32 cellular contexts compared by ENCODE assay signal in the genomic region with DNA sequence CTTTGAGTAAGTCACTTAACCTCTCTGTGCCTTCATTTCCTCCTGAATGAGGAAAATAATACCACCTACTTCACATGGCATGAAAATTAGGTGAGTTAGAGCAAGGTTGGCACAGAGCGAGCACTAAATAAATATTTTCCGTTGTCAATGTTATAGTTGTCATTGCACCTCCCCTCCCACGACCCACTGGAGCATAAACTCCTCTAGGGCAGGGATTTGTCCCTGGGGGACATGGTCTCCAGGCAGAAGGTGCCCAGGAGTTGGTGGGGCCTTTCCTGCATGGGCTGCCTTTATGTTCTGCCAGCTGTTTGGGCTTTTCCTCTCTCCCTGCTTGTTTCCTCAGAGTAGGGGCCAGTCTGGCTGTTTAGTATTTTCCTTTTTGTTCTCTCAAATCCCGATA. TPM values are rescaled to one million over a fixed set of nuclear protein-coding genes. Genes with fewer than 3 reads are reported as not detected.
"Had no signal": no experiment of that assay in that cellular context is flagged by ENCODE, and none has a peak within 500 bp of the region (broad histone marks: within the 10 kb centered on the region; RNA-seq: fewer than 3 reads in every experiment).

No MANE protein-coding gene starts in this region.

- H3K36me3 Mint-ChIP-seq: activated CD4-positive, alpha-beta memory T cell treated with anti-CD3 and anti-CD28 coated beads for 36 hours; activated naive CD4-positive, alpha-beta T cell treated with anti-CD3 and anti-CD28 coated beads, Interleukin-2, amount 50 U/mL, for 72 hours had no signal

- H3K9me3 ChIP-seq: adrenal gland, body of pancreas, breast epithelium had no signal

- H3K4me1 Mint-ChIP-seq: activated B cell treated with CpG ODN at 0.5 μM for 24 hours had no signal

- DNase-seq: activated B cell treated with CpG ODN at 0.5 μM for 24 hours; activated CD4-positive, alpha-beta memory T cell treated with anti-CD3 and anti-CD28 coated beads for 36 hours; activated CD4-positive, alpha-beta T cell treated with anti-CD3 and anti-CD28 coated beads for 4 hours; activated CD4-positive, alpha-beta T cell treated with anti-CD3 and anti-CD28 coated beads, Interleukin-2, amount 50 U/mL, for 1 hour; activated CD4-positive, CD25-positive, alpha-beta regulatory T cell treated with anti-CD3 and anti-CD28 coated beads, Interleukin-2, amount 50 U/mL, for 72 hours; activated CD8-positive, alpha-beta memory T cell treated with anti-CD3 and anti-CD28 coated beads, Interleukin-2, amount 50 U/mL, for 4 hours; activated gamma-delta T cell treated with Interleukin-2 at 50 U/mL for 16 hours; activated naive CD4-positive, alpha-beta T cell treated with anti-CD3 and anti-CD28 coated beads for 36 hours; activated T-cell treated with anti-CD3 and anti-CD28 coated beads for 4 hours; activated T-cell treated with anti-CD3 and anti-CD28 coated beads, Interleukin-2, amount 50 U/mL, for 4 hours; adrenal gland; body of pancreas; Karpas-422; NCI-H1105 treated with DMSO at 0.1 percent for 48 hours; NCI-H1436; NCI-H1694; NCI-H1930; NCI-H2081 treated with DMSO at 0.1 percent for 48 hours; NCI-H446; NCI-H510A treated with DMSO at 0.1 percent for 48 hours; Right ventricle myocardium superior; SW 1271; T-helper 1 cell; T-helper 2 cell; T-helper 9 cell had no signal

- H3K4me1 ChIP-seq: adrenal gland, body of pancreas, breast epithelium had no signal

- H3K27me3 ChIP-seq: adrenal gland, body of pancreas had no signal

- H3K27ac ChIP-seq: adrenal gland, body of pancreas, breast epithelium, VCaP had no signal

- ATAC-seq: activated naive CD4-positive, alpha-beta T cell treated with anti-CD3 and anti-CD28 coated beads, Interleukin-2, amount 50 U/mL, for 72 hours; activated T-cell treated with anti-CD3 and anti-CD28 coated beads, Interleukin-2, amount 50 U/mL, for 4 hours; body of pancreas had no signal

- H3K27ac Mint-ChIP-seq: activated B cell treated with CpG ODN at 0.5 μM for 24 hours; activated CD4-positive, alpha-beta memory T cell treated with anti-CD3 and anti-CD28 coated beads for 36 hours; activated naive CD4-positive, alpha-beta T cell treated with anti-CD3 and anti-CD28 coated beads for 36 hours; activated naive CD4-positive, alpha-beta T cell treated with anti-CD3 and anti-CD28 coated beads, Interleukin-2, amount 50 U/mL, for 72 hours; activated T-helper 1 cell treated with anti-CD3 and anti-CD28 coated beads, Interleukin-12 subunit alpha, Interleukin-12 subunit beta, Interleukin-2, Interleukin-4 antibody, amounts not matched to agents 30 ng/mL and 10 ng/mL and 1 ng/mL, durations not matched to agents 14 hours and 24 hours and 36 hours had no signal

- H3K4me3 Mint-ChIP-seq: activated B cell treated with CpG ODN at 0.5 μM for 24 hours; activated CD4-positive, alpha-beta memory T cell treated with anti-CD3 and anti-CD28 coated beads for 36 hours; activated naive CD4-positive, alpha-beta T cell treated with anti-CD3 and anti-CD28 coated beads for 36 hours; activated T-cell treated with anti-CD3 and anti-CD28 coated beads, Interleukin-2, amount 50 U/mL, for 4 hours; activated T-helper 1 cell treated with anti-CD3 and anti-CD28 coated beads, Interleukin-12 subunit alpha, Interleukin-12 subunit beta, Interleukin-2, Interleukin-4 antibody, amounts not matched to agents 30 ng/mL and 10 ng/mL and 1 ng/mL, durations not matched to agents 14 hours and 24 hours and 36 hours had no signal

- H3K9me3 Mint-ChIP-seq: activated CD4-positive, alpha-beta memory T cell treated with anti-CD3 and anti-CD28 coated beads for 36 hours; activated naive CD4-positive, alpha-beta T cell treated with anti-CD3 and anti-CD28 coated beads for 36 hours; activated naive CD4-positive, alpha-beta T cell treated with anti-CD3 and anti-CD28 coated beads, Interleukin-2, amount 50 U/mL, for 72 hours; activated T-cell treated with anti-CD3 and anti-CD28 coated beads, Interleukin-2, amount 50 U/mL, for 4 hours; activated T-helper 1 cell treated with anti-CD3 and anti-CD28 coated beads, Interleukin-12 subunit alpha, Interleukin-12 subunit beta, Interleukin-2, Interleukin-4 antibody, amounts not matched to agents 30 ng/mL and 10 ng/mL and 1 ng/mL, durations not matched to agents 14 hours and 24 hours and 36 hours had no signal

RNA-seq across cellular contexts. Expression of gene ANGPT4, which starts 1.3 kb away (rescaled TPM):
- total RNA-seq: activated B cell treated with CpG ODN at 0.5 μM for 24 hours; activated CD4-positive, alpha-beta memory T cell treated with anti-CD3 and anti-CD28 coated beads for 36 hours; activated naive CD4-positive, alpha-beta T cell treated with anti-CD3 and anti-CD28 coated beads for 36 hours; activated T-cell treated with anti-CD3 and anti-CD28 coated beads, Interleukin-2, amount 50 U/mL, for 4 hours; activated T-helper 1 cell treated with anti-CD3 and anti-CD28 coated beads, Interleukin-12 subunit alpha, Interleukin-12 subunit beta, Interleukin-2, Interleukin-4 antibody, amounts not matched to agents 30 ng/mL and 10 ng/mL and 1 ng/mL, durations not matched to agents 14 hours and 24 hours and 36 hours; cardiac septum; MCF 10A; OCI-LY7; Right ventricle myocardium superior had no signal
